In genomic region chr3:181726351-181727121, GRCh38 we compare ENCODE assay signal across 9 cellular contexts. TPM values are rescaled to one million over a fixed set of nuclear protein-coding genes. Genes with fewer than 3 reads are reported as not detected.
A peak's percentile ranks its signal among the peaks of the same experiment; 100 is the strongest.
DNase-seq lines count a peak whose midpoint lies in the region; ATAC-seq and TF ChIP-seq lines count a peak whose summit lies in the region.
"Had no signal": no experiment of that assay in that cellular context is flagged by ENCODE, and none has a peak within 500 bp of the region (broad histone marks: within the 10 kb centered on the region; RNA-seq: fewer than 3 reads in every experiment).

No MANE protein-coding gene starts in this region.

- peak overlapping the region; percentile 60 for H3K4me3 ChIP-seq in coronary artery
- H3K4me3 ChIP-seq in SJCRH30, result no peak overlapping the region
- H3K4me3 ChIP-seq: SK-N-MC had no signal

- CTCF ChIA-PET in CD4-positive, alpha-beta T cell (lab: Charles Lee), result no interaction called here

- intact Hi-C loops in CD4-positive, alpha-beta T cell (cut with DNase I, micrococcal nuclease), result no loop called here

- H3K9me3 Mint-ChIP-seq in CD4-positive, alpha-beta T cell, result peaks cover 18% of the 10 kb centered on the region
- peaks cover 9 to 90% (median 38%) of the 10 kb centered on the region in 9 donors for H3K9me3 Mint-ChIP-seq in naive thymus-derived CD8-positive, alpha-beta T cell

- TF ChIP-seq CTCF in CD4-positive, alpha-beta T cell (IDR thresholded peaks at IDR 0.05), result no peak
- TF ChIP-seq CTCF in coronary artery (IDR thresholded peaks at IDR 0.05), result no peak

- no peaks in the 10 kb centered on the region for H3K36me3 Mint-ChIP-seq in CD4-positive, alpha-beta T cell (ENCODE audit: low read depth)
- peaks cover 15 to 61% (median 18%) of the 10 kb centered on the region in 3 donors for H3K36me3 Mint-ChIP-seq in naive thymus-derived CD8-positive, alpha-beta T cell

- DNase-seq in CD4-positive, alpha-beta T cell, result no peak
- peak; percentile 91 for DNase-seq in NCI-H1436 (lab: John Stamatoyannopoulos, UW)
- no peak for DNase-seq in coronary artery (ENCODE audit: low spot score)
- no peak for DNase-seq in naive thymus-derived CD8-positive, alpha-beta T cell
- no peak for DNase-seq in Kasumi-1 (lab: John Stamatoyannopoulos, UW)
- DNase-seq in SIG-M5 treated with dmso at 0.1 percent for 504 hours (lab: John Stamatoyannopoulos, UW; ENCODE audit: unreplicated experiment), result no peak
- no peak for DNase-seq in SJCRH30

- H3K4me3 Mint-ChIP-seq in CD4-positive, alpha-beta T cell, result peak overlapping the region; percentile 62
- peak overlapping the region; percentile 70 to 85 (median 78) for H3K4me3 Mint-ChIP-seq in naive thymus-derived CD8-positive, alpha-beta T cell

- no peak overlapping the region for H3K27ac Mint-ChIP-seq in CD4-positive, alpha-beta T cell
- peak overlapping the region in 2 of 10 donors; percentile 36 to 59 for H3K27ac Mint-ChIP-seq in naive thymus-derived CD8-positive, alpha-beta T cell

- H3K27me3 Mint-ChIP-seq in CD4-positive, alpha-beta T cell, result peaks cover 100% of the 10 kb centered on the region
- peaks cover 74 to 99% (median 86%) of the 10 kb centered on the region in 5 donors for H3K27me3 Mint-ChIP-seq in naive thymus-derived CD8-positive, alpha-beta T cell

- peaks cover 26% of the 10 kb centered on the region for H3K4me1 Mint-ChIP-seq in CD4-positive, alpha-beta T cell (ENCODE audit: low read depth)
- H3K4me1 Mint-ChIP-seq in naive thymus-derived CD8-positive, alpha-beta T cell, result peaks cover 6 to 21% (median 14%) of the 10 kb centered on the region in 4 donors

- peaks cover 97% of the 10 kb centered on the region for H3K27me3 ChIP-seq in CD4-positive, alpha-beta T cell (ENCODE audit: control insufficient read depth, insufficient read depth, low read length)
- no peaks in the 10 kb centered on the region for H3K27me3 ChIP-seq in SJCRH30

- H3K9me3 ChIP-seq in CD4-positive, alpha-beta T cell (ENCODE audit: control insufficient read depth, low read length), result peaks cover 26% of the 10 kb centered on the region
- H3K9me3 ChIP-seq in SJCRH30 (replicated peaks), result no peaks in the 10 kb centered on the region

- POLR2A ChIA-PET in CD4-positive, alpha-beta T cell (lab: Charles Lee), result no interaction called here
- POLR2A ChIA-PET in naive thymus-derived CD8-positive, alpha-beta T cell (lab: Charles Lee), result no interaction called here

- H3K4me1 ChIP-seq in SJCRH30, result peaks cover 4% of the 10 kb centered on the region; the same call in 1 of the 2 replicates

- ATAC-seq in CD4-positive, alpha-beta T cell (ENCODE audit: poor library complexity), result no peak
- ATAC-seq in naive thymus-derived CD8-positive, alpha-beta T cell, result no peak
- no peak for ATAC-seq in HG03039 (IDR thresholded peaks at IDR 0.05; ENCODE audit: unreplicated experiment)

- no peaks in the 10 kb centered on the region for H3K36me3 ChIP-seq in SJCRH30

- H3K27ac ChIP-seq in CD4-positive, alpha-beta T cell (ENCODE audit: low read depth, low read length), result no peak overlapping the region
- peak overlapping the region in 1 of 2 donors; percentile 20 for H3K27ac ChIP-seq in coronary artery
- H3K27ac ChIP-seq in SJCRH30, result no peak overlapping the region
- H3K27ac ChIP-seq: SK-N-MC had no signal

RNA-seq across cellular contexts. Expression of gene SOX2, which starts 14.8 kb away (rescaled TPM):
- not detected for total RNA-seq in CD4-positive, alpha-beta T cell
- not detected for total RNA-seq in naive thymus-derived CD8-positive, alpha-beta T cell
- polyA plus RNA-seq in naive thymus-derived CD8-positive, alpha-beta T cell, result not detected
- total RNA-seq in SJCRH30 (2014; rRNA removed; shearing (Covaris generic)), result 4.7 and 5.4 TPM in 2 replicates
